8 cellular contexts compared by ENCODE assay signal in genomic region chr22:29154364-29155048, GRCh38. TPM values are rescaled to one million over a fixed set of nuclear protein-coding genes. Genes with fewer than 3 reads are reported as not detected.
DNase-seq lines count a peak whose midpoint lies in the region; ATAC-seq and TF ChIP-seq lines count a peak whose summit lies in the region.

No MANE protein-coding gene starts in this region.

- no peaks in the 10 kb centered on the region for H3K27me3 ChIP-seq in gastrocnemius medialis

- H3K36me3 ChIP-seq in gastrocnemius medialis, result no peaks in the 10 kb centered on the region

- H3K9me3 ChIP-seq in gastrocnemius medialis, result no peaks in the 10 kb centered on the region

- TF ChIP-seq POLR2A in NB4 (IDR thresholded peaks at IDR 0.05; ENCODE audit: extremely low read depth, insufficient read length) (no peak), gastrocnemius medialis (IDR thresholded peaks at IDR 0.05) (no peak)

- peak; percentile 90 for TF ChIP-seq CTCF in NB4 (IDR thresholded peaks at IDR 0.05; ENCODE audit: low read depth, low read length)
- peak; percentile 85 to 98 (median 92) for TF ChIP-seq CTCF in gastrocnemius medialis (IDR thresholded peaks at IDR 0.05 in 4 of 5, conservative IDR thresholded peaks at IDR 0.05 in 1 of 5)

- in situ Hi-C loops in gastrocnemius medialis (cut with MboI; ENCODE audit: low sequenced_read_pairs in 4 of 4), result loop anchor here in 3 of 4 donors (10.0 to 25.0 kb wide), 3 partner anchors 60 to 300 kb away; no protein-coding TSS in a partner anchor

- peak; percentile 81 to 89 for ATAC-seq in gastrocnemius medialis
- no peak for ATAC-seq in HG02623 (IDR thresholded peaks at IDR 0.05; ENCODE audit: unreplicated experiment)

- intact Hi-C loops in gastrocnemius medialis (cut with DNase I; ENCODE audit: low total_unique reads), result loop anchor here (1.0 to 5.0 kb wide), 3 partner anchors 82 to 297 kb away; partner anchors contain the start of gene KREMEN1

- peaks cover 18 to 22% of the 10 kb centered on the region in 2 donors for H3K4me1 ChIP-seq in gastrocnemius medialis

- DNase-seq in NCI-H1436 (lab: John Stamatoyannopoulos, UW) (peak; percentile 49), NCI-H1436 treated with DMSO at 0.1 percent for 48 hours (lab: John Stamatoyannopoulos, UW) (no peak), NB4 (ENCODE audit: low read depth) (peak; percentile 82), T-helper 9 cell (peak; percentile 61), astrocyte of the hippocampus (ENCODE audit: low read depth, low spot score) (peak; percentile 91), hippocampal formation (lab: John Stamatoyannopoulos, UW) (peak; percentile 53 to 75), gastrocnemius medialis (peak; percentile 46 to 59)

- H3K4me3 ChIP-seq in NB4 (ENCODE audit: low read depth, low read length) (no peak overlapping the region), gastrocnemius medialis (peak overlapping the region; percentile 14 to 26 (median 18))

- no peak overlapping the region for H3K27ac ChIP-seq in gastrocnemius medialis

RNA-seq across cellular contexts. Expression of gene EMID1, which starts 51.2 kb away (rescaled TPM):
- total RNA-seq in gastrocnemius medialis, result 1 to 10 TPM in 1 of 4 donors, under 1 TPM in 1, not detected in 2; 0.33 to 1.8 TPM
